Comparison of ENCODE assay signal across 1 cellular context in the genomic region with DNA sequence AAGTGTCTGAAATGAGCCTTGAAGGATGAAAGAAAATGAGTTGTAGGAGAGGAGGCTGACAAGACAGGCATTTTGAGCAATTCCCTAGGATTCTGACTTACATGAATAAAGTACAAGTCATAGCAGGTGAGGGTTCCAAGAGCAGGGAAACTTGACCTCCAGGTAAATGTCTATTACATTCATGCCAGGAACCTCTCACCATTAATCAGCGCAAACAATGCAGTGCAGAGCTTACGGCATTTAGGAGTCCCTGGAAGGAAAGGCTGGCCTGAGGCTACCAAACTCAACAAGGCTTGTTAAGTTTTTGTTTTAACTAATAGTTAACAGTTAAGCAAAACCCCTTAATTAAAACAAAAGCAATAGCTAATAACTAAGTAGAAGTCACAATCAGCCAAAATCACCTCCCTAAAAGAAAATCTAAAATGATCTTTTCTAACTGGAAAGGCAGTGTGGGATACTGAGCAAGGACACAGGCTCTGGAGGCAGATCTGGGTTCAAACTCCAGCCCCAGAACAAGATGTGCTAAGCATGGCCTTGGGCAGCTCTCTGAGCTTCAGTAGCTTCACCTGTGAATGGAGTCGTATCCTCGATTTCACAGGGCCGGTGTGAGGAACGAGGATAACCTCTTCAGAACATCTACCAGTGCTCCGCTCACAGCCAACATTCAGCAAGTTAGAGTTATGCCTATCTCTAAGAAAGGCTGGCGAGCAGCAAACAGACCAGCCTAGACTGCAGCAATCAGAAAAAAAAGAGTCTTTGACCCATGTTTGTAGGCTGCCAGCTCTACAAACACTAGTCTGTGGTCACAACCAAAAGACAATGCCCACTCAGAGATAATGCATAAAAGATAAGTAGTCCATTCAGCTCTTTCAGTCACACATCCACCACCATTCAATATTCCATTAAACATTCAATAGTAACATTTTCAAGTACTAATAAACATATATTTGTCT.
TF ChIP-seq lines count a peak whose summit lies in the region.

No MANE protein-coding gene starts in this region.

TF ChIP-seq in HepG2, 621 proteins besides CTCF, POLR2A, EP300 and RAD21 (continued from another document and continues in another):
- TF ChIP-seq, protein P1, sequence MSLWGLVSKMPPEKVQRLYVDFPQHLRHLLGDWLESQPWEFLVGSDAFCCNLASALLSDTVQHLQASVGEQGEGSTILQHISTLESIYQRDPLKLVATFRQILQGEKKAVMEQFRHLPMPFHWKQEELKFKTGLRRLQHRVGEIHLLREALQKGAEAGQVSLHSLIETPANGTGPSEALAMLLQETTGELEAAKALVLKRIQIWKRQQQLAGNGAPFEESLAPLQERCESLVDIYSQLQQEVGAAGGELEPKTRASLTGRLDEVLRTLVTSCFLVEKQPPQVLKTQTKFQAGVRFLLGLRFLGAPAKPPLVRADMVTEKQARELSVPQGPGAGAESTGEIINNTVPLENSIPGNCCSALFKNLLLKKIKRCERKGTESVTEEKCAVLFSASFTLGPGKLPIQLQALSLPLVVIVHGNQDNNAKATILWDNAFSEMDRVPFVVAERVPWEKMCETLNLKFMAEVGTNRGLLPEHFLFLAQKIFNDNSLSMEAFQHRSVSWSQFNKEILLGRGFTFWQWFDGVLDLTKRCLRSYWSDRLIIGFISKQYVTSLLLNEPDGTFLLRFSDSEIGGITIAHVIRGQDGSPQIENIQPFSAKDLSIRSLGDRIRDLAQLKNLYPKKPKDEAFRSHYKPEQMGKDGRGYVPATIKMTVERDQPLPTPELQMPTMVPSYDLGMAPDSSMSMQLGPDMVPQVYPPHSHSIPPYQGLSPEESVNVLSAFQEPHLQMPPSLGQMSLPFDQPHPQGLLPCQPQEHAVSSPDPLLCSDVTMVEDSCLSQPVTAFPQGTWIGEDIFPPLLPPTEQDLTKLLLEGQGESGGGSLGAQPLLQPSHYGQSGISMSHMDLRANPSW (CRISPR knock-in tag; IDR thresholded peaks at IDR 0.05; ENCODE audit: borderline replicate concordance), result no peak
- TF ChIP-seq RELA (CRISPR knock-in tag; IDR thresholded peaks at IDR 0.05) (no peak), ESRRA (CRISPR knock-in tag; IDR thresholded peaks at IDR 0.05; ENCODE audit: low read depth) (no peak), NFAT5 (CRISPR knock-in tag; IDR thresholded peaks at IDR 0.05) (no peak), HOXA3 (CRISPR knock-in tag; IDR thresholded peaks at IDR 0.05) (no peak), SKI (IDR thresholded peaks at IDR 0.05; ENCODE audit: partially characterized antibody) (peak; percentile 20), KLF13 (CRISPR knock-in tag; IDR thresholded peaks at IDR 0.05) (no peak), SOX13 (IDR thresholded peaks at IDR 0.05) (peak; percentile 48), SOX13 (CRISPR knock-in tag; conservative IDR thresholded peaks at IDR 0.05 in 1 of 2, IDR thresholded peaks at IDR 0.05 in 1 of 2) (peak in 1 of 2 experiments; percentile 96; a peak in 2 of 4 replicates), NKX3-1 (CRISPR knock-in tag; IDR thresholded peaks at IDR 0.05) (no peak), AKAP8 (CRISPR knock-in tag; IDR thresholded peaks at IDR 0.05) (0 out of 2 replicates have a peak, but pooled peaks have one; percentile 25), MXD4 (CRISPR knock-in tag; IDR thresholded peaks at IDR 0.05) (no peak), SOX5 (CRISPR knock-in tag; IDR thresholded peaks at IDR 0.05; ENCODE audit: borderline replicate concordance) (peak; percentile 82), RXRA (CRISPR knock-in tag; IDR thresholded peaks at IDR 0.05) (0 out of 2 replicates have a peak, but pooled peaks have one; percentile 38), DMTF1 (CRISPR knock-in tag; IDR thresholded peaks at IDR 0.05) (no peak), ASH2L (IDR thresholded peaks at IDR 0.05; ENCODE audit: insufficient read length, low read depth, low read length) (peak; percentile 47), SAFB2 (CRISPR knock-in tag; IDR thresholded peaks at IDR 0.05; ENCODE audit: borderline replicate concordance, low read depth) (no peak), GRHL1 (CRISPR knock-in tag; conservative IDR thresholded peaks at IDR 0.05) (no peak), MBD4 (IDR thresholded peaks at IDR 0.05; ENCODE audit: borderline replicate concordance, low read length) (no peak), ARID2 (CRISPR knock-in tag; IDR thresholded peaks at IDR 0.05; ENCODE audit: borderline replicate concordance) (0 out of 2 replicates have a peak, but pooled peaks have one; percentile 63), PAF1 (CRISPR knock-in tag; IDR thresholded peaks at IDR 0.05) (no peak), SOX6 (IDR thresholded peaks at IDR 0.05) (no peak), SOX6 (CRISPR knock-in tag; IDR thresholded peaks at IDR 0.05) (peak; percentile 79), POGK (CRISPR knock-in tag; conservative IDR thresholded peaks at IDR 0.05) (0 out of 2 replicates have a peak, but pooled peaks have one; percentile 31), HNF4A (CRISPR knock-in tag; IDR thresholded peaks at IDR 0.05) (peak; percentile 61), TARDBP (CRISPR knock-in tag; IDR thresholded peaks at IDR 0.05) (0 out of 2 replicates have a peak, but pooled peaks have one; percentile 35), ZNF501 (CRISPR knock-in tag; IDR thresholded peaks at IDR 0.05) (peak; percentile 31; the same call in 1 of the 2 replicates), ZSCAN25 (CRISPR knock-in tag; IDR thresholded peaks at IDR 0.05) (no peak), MBNL3 (CRISPR knock-in tag; conservative IDR thresholded peaks at IDR 0.05) (no peak), CREBL2 (CRISPR knock-in tag; IDR thresholded peaks at IDR 0.05; ENCODE audit: borderline replicate concordance) (no peak), BCLAF1 (IDR thresholded peaks at IDR 0.05) (no peak), SIX1 (CRISPR knock-in tag; IDR thresholded peaks at IDR 0.05; ENCODE audit: borderline replicate concordance) (no peak)
- TF ChIP-seq, protein P2, sequence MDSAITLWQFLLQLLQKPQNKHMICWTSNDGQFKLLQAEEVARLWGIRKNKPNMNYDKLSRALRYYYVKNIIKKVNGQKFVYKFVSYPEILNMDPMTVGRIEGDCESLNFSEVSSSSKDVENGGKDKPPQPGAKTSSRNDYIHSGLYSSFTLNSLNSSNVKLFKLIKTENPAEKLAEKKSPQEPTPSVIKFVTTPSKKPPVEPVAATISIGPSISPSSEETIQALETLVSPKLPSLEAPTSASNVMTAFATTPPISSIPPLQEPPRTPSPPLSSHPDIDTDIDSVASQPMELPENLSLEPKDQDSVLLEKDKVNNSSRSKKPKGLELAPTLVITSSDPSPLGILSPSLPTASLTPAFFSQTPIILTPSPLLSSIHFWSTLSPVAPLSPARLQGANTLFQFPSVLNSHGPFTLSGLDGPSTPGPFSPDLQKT (CRISPR knock-in tag; IDR thresholded peaks at IDR 0.05; ENCODE audit: borderline replicate concordance), result no peak
- TF ChIP-seq, protein P3, sequence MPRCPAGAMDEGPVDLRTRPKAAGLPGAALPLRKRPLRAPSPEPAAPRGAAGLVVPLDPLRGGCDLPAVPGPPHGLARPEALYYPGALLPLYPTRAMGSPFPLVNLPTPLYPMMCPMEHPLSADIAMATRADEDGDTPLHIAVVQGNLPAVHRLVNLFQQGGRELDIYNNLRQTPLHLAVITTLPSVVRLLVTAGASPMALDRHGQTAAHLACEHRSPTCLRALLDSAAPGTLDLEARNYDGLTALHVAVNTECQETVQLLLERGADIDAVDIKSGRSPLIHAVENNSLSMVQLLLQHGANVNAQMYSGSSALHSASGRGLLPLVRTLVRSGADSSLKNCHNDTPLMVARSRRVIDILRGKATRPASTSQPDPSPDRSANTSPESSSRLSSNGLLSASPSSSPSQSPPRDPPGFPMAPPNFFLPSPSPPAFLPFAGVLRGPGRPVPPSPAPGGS (CRISPR knock-in tag; IDR thresholded peaks at IDR 0.05), result no peak
